In genomic region chr10:92880233-92880861, GRCh38 we compare ENCODE assay signal across 8 cellular contexts. TPM values are rescaled to one million over a fixed set of nuclear protein-coding genes. Genes with fewer than 3 reads are reported as not detected.
DNase-seq lines count a peak whose midpoint lies in the region; ATAC-seq, FAIRE-seq and TF ChIP-seq lines count a peak whose summit lies in the region.

No MANE protein-coding gene starts in this region.

- in situ Hi-C loops in Panc1 (cut with HindIII; ENCODE audit: low pct_unique_long_range_greater_than_20kb, low sequenced_read_pairs): no loop called here

- TF ChIP-seq CTCF in Panc1 (IDR thresholded peaks at IDR 0.05) (peak; percentile 72; the same call in 1 of the 2 replicates), nephron (IDR thresholded peaks at IDR 0.05; ENCODE audit: unreplicated experiment in 3 of 3) (peak; percentile 40 to 56 (median 52))

- FAIRE-seq in HTR-8/SVneo (lab: Jason Lieb, UNC): no peak

- BruUV-seq in Panc1 (replicated peaks; lab: Mats Ljungman, UMichigan): no TSS peak

- H3K9me3 Mint-ChIP-seq in nephron: no peaks in the 10 kb centered on the region

- DNase-seq in D341Med (ENCODE audit: low spot score) (peak; percentile 20), HTR-8/SVneo (ENCODE audit: insufficient read length, low spot score) (peak; percentile 25), Panc1 (ENCODE audit: low read depth, low spot score) (no peak), erythroblast (lab: John Stamatoyannopoulos, UW) (peak; percentile 56 to 66)
- DNase-seq in stimulated activated CD8-positive, alpha-beta memory T cell treated with anti-CD3 and anti-CD28 coated beads, Interleukin-4, amount 100 ng/mL, for 48 hours: no peak

- H3K27me3 Mint-ChIP-seq in nephron (ENCODE audit: low read depth): no peaks in the 10 kb centered on the region

- H3K27me3 ChIP-seq in Panc1 (ENCODE audit: control insufficient read depth, insufficient read depth, low read length): no peaks in the 10 kb centered on the region

- no peaks in the 10 kb centered on the region for H3K4me1 Mint-ChIP-seq in nephron

- no peaks in the 10 kb centered on the region for H3K36me3 ChIP-seq in Panc1 (ENCODE audit: control insufficient read depth, insufficient read depth, low read length)

- no peaks in the 10 kb centered on the region for H3K9me3 ChIP-seq in Panc1 (ENCODE audit: control insufficient read depth, insufficient read depth, low read depth, low read length)

- H3K27ac Mint-ChIP-seq in nephron: no peak overlapping the region

- H3K4me3 ChIP-seq in Panc1 (ENCODE audit: low read depth in 2 of 2, low read length in 2 of 2): no peak overlapping the region

- peak; percentile 76 for ATAC-seq in Panc1
- no peak for ATAC-seq in HG03571 (IDR thresholded peaks at IDR 0.05; ENCODE audit: unreplicated experiment)
- no peak for ATAC-seq in HG03108 (IDR thresholded peaks at IDR 0.05; ENCODE audit: unreplicated experiment)

- CTCF ChIA-PET in Panc1 (lab: Charles Lee): interaction anchor here (1.0 to 1.2 kb wide), 2 partner anchors 32 to 37 kb away, joined by 4 to 9 read pairs; partner anchors contain the start of gene EXOC6

- no peaks in the 10 kb centered on the region for H3K36me3 Mint-ChIP-seq in nephron (ENCODE audit: low read depth)

- intact Hi-C loops in Panc1 (cut with micrococcal nuclease; ENCODE audit: unreplicated experiment): loop anchor here (2.0 to 10.0 kb wide), 2 partner anchors 38 to 194 kb away; partner anchors contain the start of gene CYP26A1

- POLR2A ChIA-PET in Panc1 (lab: Charles Lee): no interaction called here

- no peak for TF ChIP-seq POLR2A in erythroblast (IDR thresholded peaks at IDR 0.05; ENCODE audit: low read length)

- no peak overlapping the region for H3K4me3 Mint-ChIP-seq in nephron

- H3K27ac ChIP-seq in Panc1 (ENCODE audit: low read length): no peak overlapping the region

- peaks cover 11% of the 10 kb centered on the region for H3K4me1 ChIP-seq in Panc1 (ENCODE audit: control insufficient read depth, insufficient read depth, low read length)

RNA-seq across cellular contexts. Expression of gene EXOC6, which starts 32.0 kb away (rescaled TPM):
- 17.0 TPM for total RNA-seq in Panc1 (2021; ENCODE audit: unreplicated experiment)
- 7.8 TPM for polyA plus RNA-seq in Panc1 (2012; ENCODE audit: insufficient read length)

Comparison
In these comparisons a context has a peak if more than half of its experiments do, and no peak if none do; other contexts are left out.
1. DNase-seq: peak in D341Med (single experiment), HTR-8/SVneo (single experiment) and erythroblast (2 of 2); none in Panc1 (single experiment) and stimulated activated CD8-positive, alpha-beta memory T cell treated with anti-CD3 and anti-CD28 coated beads, Interleukin-4, amount 100 ng/mL, for 48 hours (single experiment).